22 cellular contexts compared by ENCODE assay signal in genomic region chr16:84568066-84568465, GRCh38. TPM values are rescaled to one million over a fixed set of nuclear protein-coding genes. Genes with fewer than 3 reads are reported as not detected.
DNase-seq lines count a peak whose midpoint lies in the region; ATAC-seq and TF ChIP-seq lines count a peak whose summit lies in the region.
"Had no signal": no experiment of that assay in that cellular context is flagged by ENCODE, and none has a peak within 500 bp of the region (broad histone marks: within the 10 kb centered on the region; RNA-seq: fewer than 3 reads in every experiment).

No MANE protein-coding gene starts in this region.

- peaks cover 88% of the 10 kb centered on the region for H3K36me3 Mint-ChIP-seq in CD8-positive, alpha-beta T cell
- H3K36me3 Mint-ChIP-seq in T-cell: peaks cover 67% of the 10 kb centered on the region
- peaks cover 41% of the 10 kb centered on the region for H3K36me3 Mint-ChIP-seq in central memory CD8-positive, alpha-beta T cell (ENCODE audit: insufficient read depth)
- H3K36me3 Mint-ChIP-seq in neural crest cell (ENCODE audit: low read depth): peaks cover 33% of the 10 kb centered on the region

- H3K4me3 ChIP-seq in CD8-positive, alpha-beta T cell (ENCODE audit: low read depth, low read length): no peak overlapping the region
- H3K4me3 ChIP-seq: heart right ventricle, prostate gland, smooth muscle cell, testis had no signal

- peaks cover 28% of the 10 kb centered on the region for H3K36me3 ChIP-seq in CD8-positive, alpha-beta T cell (ENCODE audit: insufficient read depth, low read length)
- H3K36me3 ChIP-seq: prostate gland had no signal

- TF ChIP-seq CTCF in CD8-positive, alpha-beta T cell (IDR thresholded peaks at IDR 0.05): no peak
- no peak for TF ChIP-seq CTCF in neural crest cell (conservative IDR thresholded peaks at IDR 0.05)

- H3K27me3 ChIP-seq in CD8-positive, alpha-beta T cell (ENCODE audit: insufficient read depth, low read length): no peaks in the 10 kb centered on the region
- H3K27me3 ChIP-seq: heart right ventricle, testis had no signal

- no peak overlapping the region for H3K27ac ChIP-seq in CD8-positive, alpha-beta T cell (ENCODE audit: low read depth, low read length)
- H3K27ac ChIP-seq: heart right ventricle, prostate gland, testis had no signal

- no peaks in the 10 kb centered on the region for H3K9me3 ChIP-seq in CD8-positive, alpha-beta T cell (ENCODE audit: low read length)
- H3K9me3 ChIP-seq: prostate gland, testis had no signal

- intact Hi-C loops in CD8-positive, alpha-beta T cell (cut with DNase I, micrococcal nuclease): no loop called here

- H3K4me1 Mint-ChIP-seq in CD8-positive, alpha-beta T cell (ENCODE audit: low read depth): peaks cover 37% of the 10 kb centered on the region
- H3K4me1 Mint-ChIP-seq in T-cell: peaks cover 22 to 36% (median 35%) of the 10 kb centered on the region in 3 donors
- H3K4me1 Mint-ChIP-seq in central memory CD8-positive, alpha-beta T cell: peaks cover 44% of the 10 kb centered on the region
- H3K4me1 Mint-ChIP-seq in neural crest cell: peaks cover 28% of the 10 kb centered on the region

- POLR2A ChIA-PET in CD8-positive, alpha-beta T cell (lab: Charles Lee): no interaction called here
- POLR2A ChIA-PET in T-cell (lab: Charles Lee): no interaction called here

- CTCF ChIA-PET in CD8-positive, alpha-beta T cell (lab: Charles Lee): interaction anchor here (1.2 to 1.5 kb wide), 3 partner anchors 16 to 57 kb away, joined by 3 to 4 read pairs (median 3); no protein-coding TSS in a partner anchor
- CTCF ChIA-PET in T-cell (lab: Charles Lee): no interaction called here

- ATAC-seq in CD8-positive, alpha-beta T cell: peak; percentile 21
- no peak for ATAC-seq in T-cell (replicated peaks in 1 of 4)
- ATAC-seq in central memory CD8-positive, alpha-beta T cell (replicated peaks; ENCODE audit: extremely low read depth, poor library complexity, severe bottlenecking): no peak
- no peak for ATAC-seq in HG03139 (IDR thresholded peaks at IDR 0.05; ENCODE audit: unreplicated experiment)
- ATAC-seq: heart right ventricle had no signal

- no peak overlapping the region for H3K4me3 Mint-ChIP-seq in CD8-positive, alpha-beta T cell
- H3K4me3 Mint-ChIP-seq in T-cell (no peak overlapping the region), neural crest cell (no peak overlapping the region)
- no peak overlapping the region for H3K4me3 Mint-ChIP-seq in central memory CD8-positive, alpha-beta T cell
- H3K4me3 Mint-ChIP-seq: B cell had no signal

- H3K27me3 Mint-ChIP-seq in CD8-positive, alpha-beta T cell (ENCODE audit: low read depth): no peaks in the 10 kb centered on the region
- no peaks in the 10 kb centered on the region for H3K27me3 Mint-ChIP-seq in T-cell
- no peaks in the 10 kb centered on the region for H3K27me3 Mint-ChIP-seq in central memory CD8-positive, alpha-beta T cell
- H3K27me3 Mint-ChIP-seq in neural crest cell (ENCODE audit: low read depth): no peaks in the 10 kb centered on the region
- H3K27me3 Mint-ChIP-seq: B cell, naive B cell had no signal

- H3K9me3 Mint-ChIP-seq in CD8-positive, alpha-beta T cell: peaks cover 8% of the 10 kb centered on the region
- H3K9me3 Mint-ChIP-seq in T-cell: peaks cover 5 to 9% (median 7%) of the 10 kb centered on the region in 3 donors
- peaks cover 4% of the 10 kb centered on the region for H3K9me3 Mint-ChIP-seq in central memory CD8-positive, alpha-beta T cell
- H3K9me3 Mint-ChIP-seq in neural crest cell: no peaks in the 10 kb centered on the region

- no peak for DNase-seq in CD8-positive, alpha-beta T cell
- no peak for DNase-seq in T-cell
- DNase-seq in central memory CD8-positive, alpha-beta T cell (ENCODE audit: low spot score in 2 of 2): no peak
- DNase-seq in neural crest cell (ENCODE audit: low read depth, low spot score): no peak
- DNase-seq in SKM-1 (lab: John Stamatoyannopoulos, UW; ENCODE audit: unreplicated experiment): no peak
- no peak for DNase-seq in mesenteric fat pad (ENCODE audit: low spot score)
- no peak for DNase-seq in HCEC 1CT
- DNase-seq: activated CD4-positive, alpha-beta T cell treated with anti-CD3 and anti-CD28 coated beads for 1 hour; central memory CD4-positive, alpha-beta T cell; DMS53; effector memory CD4-positive, alpha-beta T cell; heart right ventricle; naive B cell; NCI-H1105 treated with DMSO at 0.1 percent for 48 hours; NCI-H2171 treated with DMSO at 0.1 percent for 48 hours; SHP77 treated with DMSO at 0.1 percent for 48 hours; stimulated activated CD4-positive, alpha-beta T cell treated with anti-CD3 and anti-CD28 coated beads, Interleukin-4, amount 100 ng/mL, for 4 hours; testis had no signal

- peaks cover 6% of the 10 kb centered on the region for H3K4me1 ChIP-seq in CD8-positive, alpha-beta T cell (ENCODE audit: insufficient read depth, low read length)
- H3K4me1 ChIP-seq: prostate gland, testis had no signal

- H3K27ac Mint-ChIP-seq in CD8-positive, alpha-beta T cell: peak overlapping the region; percentile 78
- H3K27ac Mint-ChIP-seq in T-cell (peak overlapping the region; percentile 48 to 55), neural crest cell (ENCODE audit: unreplicated experiment) (peak overlapping the region; percentile 32)
- peak overlapping the region; percentile 36 for H3K27ac Mint-ChIP-seq in central memory CD8-positive, alpha-beta T cell (ENCODE audit: low read depth)

RNA-seq across cellular contexts. Expression of gene COTL1, which starts 49.8 kb away (rescaled TPM):
- 100 to 1,000 TPM; 194 to 199 TPM for total RNA-seq in CD8-positive, alpha-beta T cell
- 100 to 1,000 TPM; 205 to 265 (median 221) TPM for total RNA-seq in T-cell
- 346 and 357 TPM in 2 replicates for total RNA-seq in neural crest cell
- 164 TPM for total RNA-seq in mesenteric fat pad
